Comparison of ENCODE assay signal across 1 cellular context in genomic region chr15:81098884-81099601, GRCh38.
TF ChIP-seq lines count a peak whose summit lies in the region.

No MANE protein-coding gene starts in this region.

TF ChIP-seq in endothelial cell of umbilical vein, 7 proteins besides CTCF, POLR2A, EP300 and RAD21 (continued from another document):
- TF ChIP-seq FOS (IDR thresholded peaks at IDR 0.05; ENCODE audit: borderline replicate concordance, insufficient read depth, low read length) = no peak
- no peak for TF ChIP-seq JUN (IDR thresholded peaks at IDR 0.05; ENCODE audit: borderline replicate concordance, insufficient read depth, insufficient read length, low read depth)
- TF ChIP-seq GATA2 (IDR thresholded peaks at IDR 0.05; ENCODE audit: insufficient read depth, insufficient read length, low read depth, low read length) = no peak
